Comparison of ENCODE assay signal across 1 cellular context in genomic region chr22:19503869-19504268, GRCh38.
TF ChIP-seq lines count a peak whose summit lies in the region.

No MANE protein-coding gene starts in this region.

TF ChIP-seq in HepG2, 621 proteins besides CTCF, POLR2A, EP300 and RAD21:
- TF ChIP-seq ZSCAN29 (CRISPR knock-in tag; conservative IDR thresholded peaks at IDR 0.05): no peak
- no peak for TF ChIP-seq MAFG (CRISPR knock-in tag; IDR thresholded peaks at IDR 0.05)
- TF ChIP-seq ZBTB4 (CRISPR knock-in tag; IDR thresholded peaks at IDR 0.05; ENCODE audit: borderline replicate concordance): no peak
- no peak for TF ChIP-seq SOX6 (IDR thresholded peaks at IDR 0.05)
- no peak for TF ChIP-seq SOX6 (CRISPR knock-in tag; IDR thresholded peaks at IDR 0.05)
- no peak for TF ChIP-seq ZNF768 (CRISPR knock-in tag; IDR thresholded peaks at IDR 0.05)
- no peak for TF ChIP-seq RORA (CRISPR knock-in tag; IDR thresholded peaks at IDR 0.05)
- no peak for TF ChIP-seq NR2F2 (IDR thresholded peaks at IDR 0.05; ENCODE audit: borderline replicate concordance, low read depth)
- no peak for TF ChIP-seq SSRP1 (CRISPR knock-in tag; IDR thresholded peaks at IDR 0.05)
- TF ChIP-seq ZNF891 (CRISPR knock-in tag; IDR thresholded peaks at IDR 0.05): no peak
- no peak for TF ChIP-seq BHLHE40 (IDR thresholded peaks at IDR 0.05; ENCODE audit: low read length)
- no peak for TF ChIP-seq ARID5B (CRISPR knock-in tag; IDR thresholded peaks at IDR 0.05)
- no peak for TF ChIP-seq TBX2 (CRISPR knock-in tag; IDR thresholded peaks at IDR 0.05; ENCODE audit: borderline replicate concordance)
